In genomic region chr15:96234109-96234892, GRCh38 we compare ENCODE assay signal across 14 cellular contexts.
DNase-seq lines count a peak whose midpoint lies in the region; ATAC-seq and TF ChIP-seq lines count a peak whose summit lies in the region.
"Had no signal": no experiment of that assay in that cellular context is flagged by ENCODE, and none has a peak within 500 bp of the region (broad histone marks: within the 10 kb centered on the region; RNA-seq: fewer than 3 reads in every experiment).

No MANE protein-coding gene starts in this region.

- no peaks in the 10 kb centered on the region for H3K36me3 Mint-ChIP-seq in activated CD8-positive, alpha-beta T cell treated with anti-CD3 and anti-CD28 coated beads for 36 hours (ENCODE audit: low read depth)
- H3K36me3 Mint-ChIP-seq: activated naive CD8-positive, alpha-beta T cell treated with anti-CD3 and anti-CD28 coated beads for 36 hours had no signal

- H3K9me3 ChIP-seq in right cardiac atrium (ENCODE audit: control insufficient read depth, low read length) = no peaks in the 10 kb centered on the region
- H3K9me3 ChIP-seq: A549, HAP-1 had no signal

- CTCF ChIA-PET in activated CD8-positive, alpha-beta T cell treated with anti-CD3 and anti-CD28 coated beads for 36 hours (lab: Charles Lee) = no interaction called here

- ATAC-seq in right cardiac atrium (no peak), HG03460 (IDR thresholded peaks at IDR 0.05; ENCODE audit: unreplicated experiment) (peak; percentile 63), HG02970 (IDR thresholded peaks at IDR 0.05; ENCODE audit: low FRiP score, unreplicated experiment) (no peak)
- no peak for ATAC-seq in activated CD8-positive, alpha-beta T cell treated with anti-CD3 and anti-CD28 coated beads for 36 hours
- ATAC-seq: A549; activated CD4-positive, CD25-positive, alpha-beta regulatory T cell treated with anti-CD3 and anti-CD28 coated beads, Interleukin-2, amount 50 U/mL, for 24 hours; left ventricle myocardium superior had no signal

- no peaks in the 10 kb centered on the region for H3K9me3 Mint-ChIP-seq in activated CD8-positive, alpha-beta T cell treated with anti-CD3 and anti-CD28 coated beads for 36 hours

- POLR2A ChIA-PET in activated CD8-positive, alpha-beta T cell treated with anti-CD3 and anti-CD28 coated beads for 36 hours (lab: Charles Lee) = no interaction called here

- no peaks in the 10 kb centered on the region for H3K27me3 Mint-ChIP-seq in activated CD8-positive, alpha-beta T cell treated with anti-CD3 and anti-CD28 coated beads for 36 hours
- H3K27me3 Mint-ChIP-seq: activated naive CD8-positive, alpha-beta T cell treated with anti-CD3 and anti-CD28 coated beads for 36 hours had no signal

- H3K27ac ChIP-seq in right cardiac atrium (ENCODE audit: low read length) = no peak overlapping the region
- H3K27ac ChIP-seq: A549 had no signal

- H3K4me3 Mint-ChIP-seq in activated CD8-positive, alpha-beta T cell treated with anti-CD3 and anti-CD28 coated beads for 36 hours = no peak overlapping the region
- H3K4me3 Mint-ChIP-seq: activated naive CD8-positive, alpha-beta T cell treated with anti-CD3 and anti-CD28 coated beads for 36 hours had no signal

- intact Hi-C loops in right cardiac atrium (cut with DNase I) = no loop called here
- intact Hi-C loops in cardiac septum (cut with DNase I) = no loop called here
- intact Hi-C loops in activated CD8-positive, alpha-beta T cell treated with anti-CD3 and anti-CD28 coated beads for 36 hours (cut with micrococcal nuclease) = no loop called here

- H3K27ac Mint-ChIP-seq in activated CD8-positive, alpha-beta T cell treated with anti-CD3 and anti-CD28 coated beads for 36 hours = no peak overlapping the region
- H3K27ac Mint-ChIP-seq: activated naive CD8-positive, alpha-beta T cell treated with anti-CD3 and anti-CD28 coated beads for 36 hours had no signal

- 67% methylated on average over 12 of the region's 12 CpGs for WGBS in right cardiac atrium

- DNase-seq in right cardiac atrium (peak in 2 of 3 donors; percentile 12 to 45), cardiac septum (ENCODE audit: low spot score) (no peak), cardiac fibroblast (ENCODE audit: low read depth in 2 of 2) (peak; percentile 12 to 48), NCI-H187 treated with DMSO at 0.1 percent for 48 hours (lab: John Stamatoyannopoulos, UW) (no peak)
- no peak for DNase-seq in activated effector memory CD4-positive, alpha-beta T cell treated with Interleukin-2 at 50 U/mL for 16 hours
- DNase-seq in activated CD8-positive, alpha-beta T cell treated with anti-CD3 and anti-CD28 coated beads for 36 hours = no peak
- DNase-seq: activated naive CD8-positive, alpha-beta T cell treated with anti-CD3 and anti-CD28 coated beads for 36 hours; KBM-7; left ventricle myocardium superior had no signal

- no peak for TF ChIP-seq CTCF in cardiac fibroblast (IDR thresholded peaks at IDR 0.05; ENCODE audit: low read depth, low read length)
- no peak for TF ChIP-seq CTCF in activated CD8-positive, alpha-beta T cell treated with anti-CD3 and anti-CD28 coated beads for 36 hours (IDR thresholded peaks at IDR 0.05)

- H3K4me1 ChIP-seq in right cardiac atrium (ENCODE audit: control insufficient read depth, insufficient read depth, low read length) = no peaks in the 10 kb centered on the region

- no peaks in the 10 kb centered on the region for H3K27me3 ChIP-seq in right cardiac atrium (ENCODE audit: control insufficient read depth, insufficient read depth)

- no peaks in the 10 kb centered on the region for H3K4me1 Mint-ChIP-seq in activated CD8-positive, alpha-beta T cell treated with anti-CD3 and anti-CD28 coated beads for 36 hours (ENCODE audit: low read depth)
- H3K4me1 Mint-ChIP-seq: activated naive CD8-positive, alpha-beta T cell treated with anti-CD3 and anti-CD28 coated beads for 36 hours had no signal

- no peak overlapping the region for H3K4me3 ChIP-seq in right cardiac atrium (ENCODE audit: low read length)
- no peak overlapping the region for H3K4me3 ChIP-seq in cardiac fibroblast (replicated peaks in 1 of 2; ENCODE audit: low read depth in 2 of 2, low read length in 2 of 2)
- H3K4me3 ChIP-seq: A549, HAP-1 had no signal

Comparison
In these comparisons a context has a peak if more than half of its experiments do, and no peak if none do; other contexts are left out.
1. DNase-seq: peak in right cardiac atrium (2 of 3) and cardiac fibroblast (2 of 2); none in cardiac septum (single experiment), NCI-H187 treated with DMSO at 0.1 percent for 48 hours (single experiment), activated effector memory CD4-positive, alpha-beta T cell treated with Interleukin-2 at 50 U/mL for 16 hours (single experiment) and activated CD8-positive, alpha-beta T cell treated with anti-CD3 and anti-CD28 coated beads for 36 hours (single experiment).